1 cellular context compared by ENCODE assay signal in the genomic region with DNA sequence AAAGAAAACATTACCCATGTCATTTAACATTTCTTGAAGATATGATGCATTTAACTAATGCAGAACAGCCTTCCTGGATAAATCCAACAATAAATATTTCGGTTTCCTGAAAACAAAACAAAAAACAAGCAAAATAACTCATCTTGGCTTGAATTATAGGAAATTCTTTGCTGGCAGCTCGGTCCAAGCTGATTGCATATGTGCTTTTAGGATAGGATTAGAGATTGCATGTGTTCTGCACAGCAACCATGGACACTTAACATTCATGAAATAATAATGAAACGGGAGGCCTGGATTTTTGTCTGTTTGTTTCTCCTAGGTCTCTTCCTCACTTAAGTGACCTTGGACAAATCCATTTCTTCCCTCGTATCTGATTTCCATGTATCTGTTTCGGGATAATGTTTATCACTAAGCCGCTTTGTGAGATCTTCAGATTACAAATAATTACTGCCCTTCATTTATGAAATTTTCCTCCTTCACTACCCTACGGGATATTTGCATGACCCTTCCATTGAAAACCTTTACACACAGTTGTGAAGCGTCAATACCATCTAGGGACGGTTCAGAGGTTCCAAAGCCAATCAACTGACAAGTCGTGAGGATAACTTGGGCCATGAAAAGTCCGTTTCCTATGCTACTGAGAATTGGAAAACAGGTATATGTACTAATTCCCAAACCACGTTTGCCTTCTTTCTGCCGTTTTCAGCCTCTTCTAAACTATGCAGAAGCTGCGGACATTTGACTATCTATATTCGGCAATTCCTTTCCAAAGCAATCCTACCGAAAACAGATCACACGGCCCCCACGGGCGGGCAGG.
TF ChIP-seq lines count a peak whose summit lies in the region.

No MANE protein-coding gene starts in this region.

TF ChIP-seq in K562, 482 proteins besides CTCF, POLR2A, EP300 and RAD21 (continued from another document and continues in another):
- TF ChIP-seq, protein P1, sequence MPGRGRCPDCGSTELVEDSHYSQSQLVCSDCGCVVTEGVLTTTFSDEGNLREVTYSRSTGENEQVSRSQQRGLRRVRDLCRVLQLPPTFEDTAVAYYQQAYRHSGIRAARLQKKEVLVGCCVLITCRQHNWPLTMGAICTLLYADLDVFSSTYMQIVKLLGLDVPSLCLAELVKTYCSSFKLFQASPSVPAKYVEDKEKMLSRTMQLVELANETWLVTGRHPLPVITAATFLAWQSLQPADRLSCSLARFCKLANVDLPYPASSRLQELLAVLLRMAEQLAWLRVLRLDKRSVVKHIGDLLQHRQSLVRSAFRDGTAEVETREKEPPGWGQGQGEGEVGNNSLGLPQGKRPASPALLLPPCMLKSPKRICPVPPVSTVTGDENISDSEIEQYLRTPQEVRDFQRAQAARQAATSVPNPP (IDR thresholded peaks at IDR 0.05; ENCODE audit: borderline replicate concordance, insufficient read depth, insufficient read length) = no peak
- TF ChIP-seq ZNF41 (CRISPR knock-in tag; conservative IDR thresholded peaks at IDR 0.05) = no peak
- 0 out of 2 replicates have a peak, but pooled peaks have one; percentile 45 for TF ChIP-seq ZNF707 (CRISPR knock-in tag; conservative IDR thresholded peaks at IDR 0.05)
- TF ChIP-seq ARID1B (IDR thresholded peaks at IDR 0.05) = 0 out of 2 replicates have a peak, but pooled peaks have one; percentile 21
- no peak for TF ChIP-seq SRSF3 (IDR thresholded peaks at IDR 0.05; ENCODE audit: insufficient read depth, low read length)
- TF ChIP-seq HOXB6 (CRISPR knock-in tag; IDR thresholded peaks at IDR 0.05; ENCODE audit: borderline replicate concordance) = 0 out of 2 replicates have a peak, but pooled peaks have one; percentile 50
- TF ChIP-seq, protein P2, sequence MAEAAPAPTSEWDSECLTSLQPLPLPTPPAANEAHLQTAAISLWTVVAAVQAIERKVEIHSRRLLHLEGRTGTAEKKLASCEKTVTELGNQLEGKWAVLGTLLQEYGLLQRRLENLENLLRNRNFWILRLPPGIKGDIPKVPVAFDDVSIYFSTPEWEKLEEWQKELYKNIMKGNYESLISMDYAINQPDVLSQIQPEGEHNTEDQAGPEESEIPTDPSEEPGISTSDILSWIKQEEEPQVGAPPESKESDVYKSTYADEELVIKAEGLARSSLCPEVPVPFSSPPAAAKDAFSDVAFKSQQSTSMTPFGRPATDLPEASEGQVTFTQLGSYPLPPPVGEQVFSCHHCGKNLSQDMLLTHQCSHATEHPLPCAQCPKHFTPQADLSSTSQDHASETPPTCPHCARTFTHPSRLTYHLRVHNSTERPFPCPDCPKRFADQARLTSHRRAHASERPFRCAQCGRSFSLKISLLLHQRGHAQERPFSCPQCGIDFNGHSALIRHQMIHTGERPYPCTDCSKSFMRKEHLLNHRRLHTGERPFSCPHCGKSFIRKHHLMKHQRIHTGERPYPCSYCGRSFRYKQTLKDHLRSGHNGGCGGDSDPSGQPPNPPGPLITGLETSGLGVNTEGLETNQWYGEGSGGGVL (CRISPR knock-in tag; IDR thresholded peaks at IDR 0.05) = no peak
- no peak for TF ChIP-seq ZNF436 (CRISPR knock-in tag; IDR thresholded peaks at IDR 0.05)
- no peak for TF ChIP-seq JUND (IDR thresholded peaks at IDR 0.05; ENCODE audit: borderline replicate concordance, low read depth, low read length)
- no peak for TF ChIP-seq JUND (tag; IDR thresholded peaks at IDR 0.05; ENCODE audit: borderline replicate concordance, low read depth, low read length)
- TF ChIP-seq, protein P3, sequence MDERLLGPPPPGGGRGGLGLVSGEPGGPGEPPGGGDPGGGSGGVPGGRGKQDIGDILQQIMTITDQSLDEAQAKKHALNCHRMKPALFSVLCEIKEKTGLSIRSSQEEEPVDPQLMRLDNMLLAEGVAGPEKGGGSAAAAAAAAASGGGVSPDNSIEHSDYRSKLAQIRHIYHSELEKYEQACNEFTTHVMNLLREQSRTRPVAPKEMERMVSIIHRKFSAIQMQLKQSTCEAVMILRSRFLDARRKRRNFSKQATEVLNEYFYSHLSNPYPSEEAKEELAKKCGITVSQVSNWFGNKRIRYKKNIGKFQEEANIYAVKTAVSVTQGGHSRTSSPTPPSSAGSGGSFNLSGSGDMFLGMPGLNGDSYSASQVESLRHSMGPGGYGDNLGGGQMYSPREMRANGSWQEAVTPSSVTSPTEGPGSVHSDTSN (CRISPR knock-in tag; IDR thresholded peaks at IDR 0.05; ENCODE audit: low read depth) = no peak
- TF ChIP-seq, protein P3 (tag; conservative IDR thresholded peaks at IDR 0.05; ENCODE audit: low read depth) = no peak
- no peak for TF ChIP-seq CCNT2 (IDR thresholded peaks at IDR 0.05; ENCODE audit: borderline replicate concordance, extremely low read depth, insufficient read length, low read depth, low read length)
- no peak for TF ChIP-seq MAFG (tag; conservative IDR thresholded peaks at IDR 0.05)
- no peak for TF ChIP-seq WHSC1 (IDR thresholded peaks at IDR 0.05; ENCODE audit: low read length)
- no peak for TF ChIP-seq SRSF1 (IDR thresholded peaks at IDR 0.05; ENCODE audit: low read depth, low read length)
- TF ChIP-seq, protein P4, sequence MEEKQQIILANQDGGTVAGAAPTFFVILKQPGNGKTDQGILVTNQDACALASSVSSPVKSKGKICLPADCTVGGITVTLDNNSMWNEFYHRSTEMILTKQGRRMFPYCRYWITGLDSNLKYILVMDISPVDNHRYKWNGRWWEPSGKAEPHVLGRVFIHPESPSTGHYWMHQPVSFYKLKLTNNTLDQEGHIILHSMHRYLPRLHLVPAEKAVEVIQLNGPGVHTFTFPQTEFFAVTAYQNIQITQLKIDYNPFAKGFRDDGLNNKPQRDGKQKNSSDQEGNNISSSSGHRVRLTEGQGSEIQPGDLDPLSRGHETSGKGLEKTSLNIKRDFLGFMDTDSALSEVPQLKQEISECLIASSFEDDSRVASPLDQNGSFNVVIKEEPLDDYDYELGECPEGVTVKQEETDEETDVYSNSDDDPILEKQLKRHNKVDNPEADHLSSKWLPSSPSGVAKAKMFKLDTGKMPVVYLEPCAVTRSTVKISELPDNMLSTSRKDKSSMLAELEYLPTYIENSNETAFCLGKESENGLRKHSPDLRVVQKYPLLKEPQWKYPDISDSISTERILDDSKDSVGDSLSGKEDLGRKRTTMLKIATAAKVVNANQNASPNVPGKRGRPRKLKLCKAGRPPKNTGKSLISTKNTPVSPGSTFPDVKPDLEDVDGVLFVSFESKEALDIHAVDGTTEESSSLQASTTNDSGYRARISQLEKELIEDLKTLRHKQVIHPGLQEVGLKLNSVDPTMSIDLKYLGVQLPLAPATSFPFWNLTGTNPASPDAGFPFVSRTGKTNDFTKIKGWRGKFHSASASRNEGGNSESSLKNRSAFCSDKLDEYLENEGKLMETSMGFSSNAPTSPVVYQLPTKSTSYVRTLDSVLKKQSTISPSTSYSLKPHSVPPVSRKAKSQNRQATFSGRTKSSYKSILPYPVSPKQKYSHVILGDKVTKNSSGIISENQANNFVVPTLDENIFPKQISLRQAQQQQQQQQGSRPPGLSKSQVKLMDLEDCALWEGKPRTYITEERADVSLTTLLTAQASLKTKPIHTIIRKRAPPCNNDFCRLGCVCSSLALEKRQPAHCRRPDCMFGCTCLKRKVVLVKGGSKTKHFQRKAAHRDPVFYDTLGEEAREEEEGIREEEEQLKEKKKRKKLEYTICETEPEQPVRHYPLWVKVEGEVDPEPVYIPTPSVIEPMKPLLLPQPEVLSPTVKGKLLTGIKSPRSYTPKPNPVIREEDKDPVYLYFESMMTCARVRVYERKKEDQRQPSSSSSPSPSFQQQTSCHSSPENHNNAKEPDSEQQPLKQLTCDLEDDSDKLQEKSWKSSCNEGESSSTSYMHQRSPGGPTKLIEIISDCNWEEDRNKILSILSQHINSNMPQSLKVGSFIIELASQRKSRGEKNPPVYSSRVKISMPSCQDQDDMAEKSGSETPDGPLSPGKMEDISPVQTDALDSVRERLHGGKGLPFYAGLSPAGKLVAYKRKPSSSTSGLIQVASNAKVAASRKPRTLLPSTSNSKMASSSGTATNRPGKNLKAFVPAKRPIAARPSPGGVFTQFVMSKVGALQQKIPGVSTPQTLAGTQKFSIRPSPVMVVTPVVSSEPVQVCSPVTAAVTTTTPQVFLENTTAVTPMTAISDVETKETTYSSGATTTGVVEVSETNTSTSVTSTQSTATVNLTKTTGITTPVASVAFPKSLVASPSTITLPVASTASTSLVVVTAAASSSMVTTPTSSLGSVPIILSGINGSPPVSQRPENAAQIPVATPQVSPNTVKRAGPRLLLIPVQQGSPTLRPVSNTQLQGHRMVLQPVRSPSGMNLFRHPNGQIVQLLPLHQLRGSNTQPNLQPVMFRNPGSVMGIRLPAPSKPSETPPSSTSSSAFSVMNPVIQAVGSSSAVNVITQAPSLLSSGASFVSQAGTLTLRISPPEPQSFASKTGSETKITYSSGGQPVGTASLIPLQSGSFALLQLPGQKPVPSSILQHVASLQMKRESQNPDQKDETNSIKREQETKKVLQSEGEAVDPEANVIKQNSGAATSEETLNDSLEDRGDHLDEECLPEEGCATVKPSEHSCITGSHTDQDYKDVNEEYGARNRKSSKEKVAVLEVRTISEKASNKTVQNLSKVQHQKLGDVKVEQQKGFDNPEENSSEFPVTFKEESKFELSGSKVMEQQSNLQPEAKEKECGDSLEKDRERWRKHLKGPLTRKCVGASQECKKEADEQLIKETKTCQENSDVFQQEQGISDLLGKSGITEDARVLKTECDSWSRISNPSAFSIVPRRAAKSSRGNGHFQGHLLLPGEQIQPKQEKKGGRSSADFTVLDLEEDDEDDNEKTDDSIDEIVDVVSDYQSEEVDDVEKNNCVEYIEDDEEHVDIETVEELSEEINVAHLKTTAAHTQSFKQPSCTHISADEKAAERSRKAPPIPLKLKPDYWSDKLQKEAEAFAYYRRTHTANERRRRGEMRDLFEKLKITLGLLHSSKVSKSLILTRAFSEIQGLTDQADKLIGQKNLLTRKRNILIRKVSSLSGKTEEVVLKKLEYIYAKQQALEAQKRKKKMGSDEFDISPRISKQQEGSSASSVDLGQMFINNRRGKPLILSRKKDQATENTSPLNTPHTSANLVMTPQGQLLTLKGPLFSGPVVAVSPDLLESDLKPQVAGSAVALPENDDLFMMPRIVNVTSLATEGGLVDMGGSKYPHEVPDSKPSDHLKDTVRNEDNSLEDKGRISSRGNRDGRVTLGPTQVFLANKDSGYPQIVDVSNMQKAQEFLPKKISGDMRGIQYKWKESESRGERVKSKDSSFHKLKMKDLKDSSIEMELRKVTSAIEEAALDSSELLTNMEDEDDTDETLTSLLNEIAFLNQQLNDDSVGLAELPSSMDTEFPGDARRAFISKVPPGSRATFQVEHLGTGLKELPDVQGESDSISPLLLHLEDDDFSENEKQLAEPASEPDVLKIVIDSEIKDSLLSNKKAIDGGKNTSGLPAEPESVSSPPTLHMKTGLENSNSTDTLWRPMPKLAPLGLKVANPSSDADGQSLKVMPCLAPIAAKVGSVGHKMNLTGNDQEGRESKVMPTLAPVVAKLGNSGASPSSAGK (IDR thresholded peaks at IDR 0.05) = no peak
- TF ChIP-seq KDM1A (IDR thresholded peaks at IDR 0.05) = no peak
- TF ChIP-seq MIER1 (IDR thresholded peaks at IDR 0.05; ENCODE audit: low read depth) = peak; percentile 49; the same call in 1 of the 2 replicates
- no peak for TF ChIP-seq THRAP3 (IDR thresholded peaks at IDR 0.05; ENCODE audit: borderline replicate concordance)
- TF ChIP-seq SAFB (IDR thresholded peaks at IDR 0.05; ENCODE audit: borderline replicate concordance, low read depth, low read length) = no peak
- 0 out of 2 replicates have a peak, but pooled peaks have one; percentile 33 for TF ChIP-seq HMG20A (CRISPR knock-in tag; conservative IDR thresholded peaks at IDR 0.05)
- TF ChIP-seq, protein P5, sequence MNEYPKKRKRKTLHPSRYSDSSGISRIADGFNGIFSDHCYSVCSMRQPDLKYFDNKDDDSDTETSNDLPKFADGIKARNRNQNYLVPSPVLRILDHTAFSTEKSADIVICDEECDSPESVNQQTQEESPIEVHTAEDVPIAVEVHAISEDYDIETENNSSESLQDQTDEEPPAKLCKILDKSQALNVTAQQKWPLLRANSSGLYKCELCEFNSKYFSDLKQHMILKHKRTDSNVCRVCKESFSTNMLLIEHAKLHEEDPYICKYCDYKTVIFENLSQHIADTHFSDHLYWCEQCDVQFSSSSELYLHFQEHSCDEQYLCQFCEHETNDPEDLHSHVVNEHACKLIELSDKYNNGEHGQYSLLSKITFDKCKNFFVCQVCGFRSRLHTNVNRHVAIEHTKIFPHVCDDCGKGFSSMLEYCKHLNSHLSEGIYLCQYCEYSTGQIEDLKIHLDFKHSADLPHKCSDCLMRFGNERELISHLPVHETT (CRISPR knock-in tag; conservative IDR thresholded peaks at IDR 0.05 in 1 of 2, IDR thresholded peaks at IDR 0.05 in 1 of 2) = no peak
- no peak for TF ChIP-seq ZNF766 (CRISPR knock-in tag; conservative IDR thresholded peaks at IDR 0.05)
- no peak for TF ChIP-seq KAT7 (CRISPR knock-in tag; IDR thresholded peaks at IDR 0.05; ENCODE audit: borderline replicate concordance)
- no peak for TF ChIP-seq SAP30 (IDR thresholded peaks at IDR 0.05; ENCODE audit: borderline replicate concordance, insufficient read depth, low read depth, low read length, poor library complexity, severe bottlenecking)
- 0 out of 2 replicates have a peak, but pooled peaks have one; percentile 14 for TF ChIP-seq CEBPG (CRISPR knock-in tag; IDR thresholded peaks at IDR 0.05)
- 0 out of 4 replicates have a peak, but pooled peaks of 1 of the 2 experiments have one; percentile 21 for TF ChIP-seq CEBPG (tag; conservative IDR thresholded peaks at IDR 0.05 in 1 of 2, IDR thresholded peaks at IDR 0.05 in 1 of 2)
- no peak for TF ChIP-seq KLF10 (CRISPR knock-in tag; IDR thresholded peaks at IDR 0.05)
- TF ChIP-seq FOXA3 (CRISPR knock-in tag; conservative IDR thresholded peaks at IDR 0.05 in 1 of 2, IDR thresholded peaks at IDR 0.05 in 1 of 2) = 0 out of 4 replicates have a peak, but pooled peaks of 1 of the 2 experiments have one; percentile 67
- no peak for TF ChIP-seq PML (IDR thresholded peaks at IDR 0.05; ENCODE audit: low read length)
- TF ChIP-seq MEIS2 (IDR thresholded peaks at IDR 0.05; ENCODE audit: partially characterized antibody) = no peak
- no peak for TF ChIP-seq SOX6 (IDR thresholded peaks at IDR 0.05)
- TF ChIP-seq, protein P6, sequence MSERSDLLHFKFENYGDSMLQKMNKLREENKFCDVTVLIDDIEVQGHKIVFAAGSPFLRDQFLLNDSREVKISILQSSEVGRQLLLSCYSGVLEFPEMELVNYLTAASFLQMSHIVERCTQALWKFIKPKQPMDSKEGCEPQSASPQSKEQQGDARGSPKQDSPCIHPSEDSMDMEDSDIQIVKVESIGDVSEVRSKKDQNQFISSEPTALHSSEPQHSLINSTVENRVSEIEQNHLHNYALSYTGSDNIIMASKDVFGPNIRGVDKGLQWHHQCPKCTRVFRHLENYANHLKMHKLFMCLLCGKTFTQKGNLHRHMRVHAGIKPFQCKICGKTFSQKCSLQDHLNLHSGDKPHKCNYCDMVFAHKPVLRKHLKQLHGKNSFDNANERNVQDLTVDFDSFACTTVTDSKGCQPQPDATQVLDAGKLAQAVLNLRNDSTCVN (CRISPR knock-in tag; IDR thresholded peaks at IDR 0.05) = no peak
- peak in 1 of 2 experiments; percentile 33; a peak in 1 of 4 replicates for TF ChIP-seq ARNT (IDR thresholded peaks at IDR 0.05)
